1 cellular context compared by ENCODE assay signal in the genomic region with DNA sequence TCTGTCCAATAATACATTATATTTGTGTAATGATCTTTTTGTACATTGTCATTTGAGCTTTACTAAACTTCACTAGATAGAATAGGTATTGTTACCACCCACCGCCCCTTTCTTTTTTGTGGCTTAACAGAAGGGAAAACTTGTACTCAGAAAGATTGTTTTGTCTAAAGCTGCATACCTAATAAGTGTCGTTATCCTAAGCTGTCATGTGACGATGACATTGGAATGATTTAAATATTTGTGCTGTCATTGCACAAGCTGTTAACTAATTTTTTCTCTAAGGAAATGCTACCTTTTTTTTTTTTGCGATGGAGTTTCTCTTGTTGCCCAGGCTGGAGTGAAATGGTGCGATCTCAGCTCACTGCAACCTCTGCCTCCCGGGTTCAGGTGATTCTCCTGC.
TF ChIP-seq lines count a peak whose summit lies in the region.

No MANE protein-coding gene starts in this region.

TF ChIP-seq in A549, 52 proteins besides CTCF, POLR2A, EP300 and RAD21 (continued from another document):
- TF ChIP-seq, protein P1, sequence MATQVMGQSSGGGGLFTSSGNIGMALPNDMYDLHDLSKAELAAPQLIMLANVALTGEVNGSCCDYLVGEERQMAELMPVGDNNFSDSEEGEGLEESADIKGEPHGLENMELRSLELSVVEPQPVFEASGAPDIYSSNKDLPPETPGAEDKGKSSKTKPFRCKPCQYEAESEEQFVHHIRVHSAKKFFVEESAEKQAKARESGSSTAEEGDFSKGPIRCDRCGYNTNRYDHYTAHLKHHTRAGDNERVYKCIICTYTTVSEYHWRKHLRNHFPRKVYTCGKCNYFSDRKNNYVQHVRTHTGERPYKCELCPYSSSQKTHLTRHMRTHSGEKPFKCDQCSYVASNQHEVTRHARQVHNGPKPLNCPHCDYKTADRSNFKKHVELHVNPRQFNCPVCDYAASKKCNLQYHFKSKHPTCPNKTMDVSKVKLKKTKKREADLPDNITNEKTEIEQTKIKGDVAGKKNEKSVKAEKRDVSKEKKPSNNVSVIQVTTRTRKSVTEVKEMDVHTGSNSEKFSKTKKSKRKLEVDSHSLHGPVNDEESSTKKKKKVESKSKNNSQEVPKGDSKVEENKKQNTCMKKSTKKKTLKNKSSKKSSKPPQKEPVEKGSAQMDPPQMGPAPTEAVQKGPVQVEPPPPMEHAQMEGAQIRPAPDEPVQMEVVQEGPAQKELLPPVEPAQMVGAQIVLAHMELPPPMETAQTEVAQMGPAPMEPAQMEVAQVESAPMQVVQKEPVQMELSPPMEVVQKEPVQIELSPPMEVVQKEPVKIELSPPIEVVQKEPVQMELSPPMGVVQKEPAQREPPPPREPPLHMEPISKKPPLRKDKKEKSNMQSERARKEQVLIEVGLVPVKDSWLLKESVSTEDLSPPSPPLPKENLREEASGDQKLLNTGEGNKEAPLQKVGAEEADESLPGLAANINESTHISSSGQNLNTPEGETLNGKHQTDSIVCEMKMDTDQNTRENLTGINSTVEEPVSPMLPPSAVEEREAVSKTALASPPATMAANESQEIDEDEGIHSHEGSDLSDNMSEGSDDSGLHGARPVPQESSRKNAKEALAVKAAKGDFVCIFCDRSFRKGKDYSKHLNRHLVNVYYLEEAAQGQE (IDR thresholded peaks at IDR 0.05) = no peak
- TF ChIP-seq MAZ (IDR thresholded peaks at IDR 0.05; ENCODE audit: borderline replicate concordance, low read depth, low read length) (no peak), PBX3 (IDR thresholded peaks at IDR 0.05) (no peak), RCOR1 (IDR thresholded peaks at IDR 0.05; ENCODE audit: low read depth, low read length) (no peak), KDM5A (IDR thresholded peaks at IDR 0.05) (no peak), CEBPB (IDR thresholded peaks at IDR 0.05) (no peak), ESRRA (IDR thresholded peaks at IDR 0.05; ENCODE audit: borderline replicate concordance, low read length) (no peak), ZFP36 (IDR thresholded peaks at IDR 0.05; ENCODE audit: borderline replicate concordance, partially characterized antibody) (no peak), NR3C1 (IDR thresholded peaks at IDR 0.05) (no peak), CBX8 (IDR thresholded peaks at IDR 0.05) (no peak), RARB (CRISPR knock-in tag; IDR thresholded peaks at IDR 0.05) (no peak), FOSB (CRISPR knock-in tag; IDR thresholded peaks at IDR 0.05) (no peak), ZNF302 (CRISPR knock-in tag; IDR thresholded peaks at IDR 0.05) (no peak), TFCP2L1 (CRISPR knock-in tag; IDR thresholded peaks at IDR 0.05) (no peak), FOSL2 (IDR thresholded peaks at IDR 0.05) (no peak), FOSL2 (CRISPR knock-in tag; IDR thresholded peaks at IDR 0.05) (no peak), MAFK (IDR thresholded peaks at IDR 0.05; ENCODE audit: partially characterized antibody) (no peak)
- TF ChIP-seq, protein P2, sequence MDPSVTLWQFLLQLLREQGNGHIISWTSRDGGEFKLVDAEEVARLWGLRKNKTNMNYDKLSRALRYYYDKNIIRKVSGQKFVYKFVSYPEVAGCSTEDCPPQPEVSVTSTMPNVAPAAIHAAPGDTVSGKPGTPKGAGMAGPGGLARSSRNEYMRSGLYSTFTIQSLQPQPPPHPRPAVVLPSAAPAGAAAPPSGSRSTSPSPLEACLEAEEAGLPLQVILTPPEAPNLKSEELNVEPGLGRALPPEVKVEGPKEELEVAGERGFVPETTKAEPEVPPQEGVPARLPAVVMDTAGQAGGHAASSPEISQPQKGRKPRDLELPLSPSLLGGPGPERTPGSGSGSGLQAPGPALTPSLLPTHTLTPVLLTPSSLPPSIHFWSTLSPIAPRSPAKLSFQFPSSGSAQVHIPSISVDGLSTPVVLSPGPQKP (IDR thresholded peaks at IDR 0.05; ENCODE audit: low read depth, low read length) = no peak
